1 cellular context compared by ENCODE assay signal in the genomic region with DNA sequence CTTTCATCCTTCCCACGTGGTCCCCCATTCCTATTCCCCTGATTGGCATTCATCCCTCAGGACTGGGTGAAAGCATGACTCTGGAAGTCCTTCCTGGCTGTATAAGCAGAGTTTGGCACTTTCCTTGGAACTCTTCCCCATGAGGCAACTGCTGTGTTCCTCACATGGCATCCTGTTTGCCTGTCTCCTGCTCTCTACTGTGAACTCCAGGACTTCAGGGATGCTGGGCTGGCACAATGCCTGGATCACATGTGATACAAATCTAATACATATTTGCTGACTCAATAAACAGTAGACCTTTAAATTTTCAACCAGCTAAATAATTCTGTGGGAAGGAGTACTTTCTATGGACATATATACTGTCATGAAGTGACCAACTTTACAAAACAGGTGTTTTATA.
A peak's percentile ranks its signal among the peaks of the same experiment; 100 is the strongest.
TF ChIP-seq lines count a peak whose summit lies in the region.

No MANE protein-coding gene starts in this region.

TF ChIP-seq in SK-N-SH, 30 proteins besides CTCF, POLR2A, EP300 and RAD21 (continued from another document):
- 0 out of 2 replicates have a peak, but pooled peaks have one; percentile 7 for TF ChIP-seq GABPA (IDR thresholded peaks at IDR 0.05; ENCODE audit: low read depth)
- peak; percentile 38; the same call in 1 of the 2 replicates for TF ChIP-seq RXRA (IDR thresholded peaks at IDR 0.05; ENCODE audit: borderline replicate concordance, low read depth)
- TF ChIP-seq SIN3A (IDR thresholded peaks at IDR 0.05; ENCODE audit: borderline replicate concordance, low read depth, low read length) = no peak
- TF ChIP-seq POLR2AphosphoS5 (IDR thresholded peaks at IDR 0.05; ENCODE audit: low read depth, low read length) = no peak
- TF ChIP-seq FOXM1 (IDR thresholded peaks at IDR 0.05; ENCODE audit: low read depth) = no peak
- peak; percentile 41; the same call in 1 of the 2 replicates for TF ChIP-seq FOSL2 (IDR thresholded peaks at IDR 0.05; ENCODE audit: borderline replicate concordance, low read depth)
